ENCODE assay signal across 24 cellular contexts in the genomic region with DNA sequence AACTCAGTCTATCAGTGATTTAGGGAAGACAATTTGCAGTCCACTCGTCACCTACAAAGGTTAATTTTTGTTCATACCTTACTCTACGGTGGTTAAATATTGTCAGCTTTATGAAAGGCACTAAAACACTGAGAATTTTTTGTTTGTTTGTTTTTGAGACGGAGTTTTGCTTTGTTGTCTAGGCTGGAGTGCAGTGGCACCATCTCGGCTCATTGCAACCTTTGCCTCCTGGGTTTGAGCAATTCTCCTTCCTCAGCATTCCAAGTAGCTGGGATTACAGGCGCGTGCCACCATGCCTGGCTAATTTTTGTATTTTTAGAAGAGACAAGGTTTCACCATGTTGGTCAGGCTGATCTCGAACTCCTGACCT. TPM values are rescaled to one million over a fixed set of nuclear protein-coding genes. Genes with fewer than 3 reads are reported as not detected.
"Had no signal": no experiment of that assay in that cellular context is flagged by ENCODE, and none has a peak within 500 bp of the region (broad histone marks: within the 10 kb centered on the region; RNA-seq: fewer than 3 reads in every experiment).

No MANE protein-coding gene starts in this region.

- H3K36me3 ChIP-seq: cardiac muscle cell, thyroid gland had no signal

- H3K4me1 ChIP-seq: thyroid gland had no signal

- ATAC-seq: activated CD8-positive, alpha-beta T cell treated with anti-CD3 and anti-CD28 coated beads, Interleukin-2, amount 10 ng/mL, durations not matched to agents 7 days and 5 days; body of pancreas; natural killer cell; T-cell had no signal

- H3K9me3 ChIP-seq: body of pancreas, thyroid gland had no signal

- H3K27me3 ChIP-seq: body of pancreas, thyroid gland had no signal

- DNase-seq: activated CD4-positive, alpha-beta T cell treated with anti-CD3 and anti-CD28 coated beads for 1 hour; activated CD4-positive, alpha-beta T cell treated with anti-CD3 and anti-CD28 coated beads, Interleukin-2, amount 50 U/mL, for 1 hour; activated CD8-positive, alpha-beta T cell treated with anti-CD3 and anti-CD28 coated beads, Interleukin-2, amount 10 ng/mL, durations not matched to agents 7 days and 5 days; activated gamma-delta T cell treated with Interleukin-2 at 50 U/mL for 16 hours; body of pancreas; effector CD4-positive, alpha-beta T cell; hypothalamus; mesenchymal stem cell; natural killer cell; stimulated activated CD4-positive, alpha-beta T cell treated with anti-CD3 and anti-CD28 coated beads, Interleukin-12 subunit alpha, Interleukin-12 subunit beta, amount 100 ng/mL, for 4 hours; stimulated activated CD4-positive, alpha-beta T cell treated with anti-CD3 and anti-CD28 coated beads, Interleukin-4, amount 100 ng/mL, for 4 hours; substantia nigra; T-cell; thyroid gland had no signal

- FAIRE-seq: endometrium, frontal cortex had no signal

- H3K4me3 ChIP-seq: body of pancreas, cardiac muscle cell, thyroid gland had no signal

- H3K27ac ChIP-seq: cardiac muscle cell, thyroid gland had no signal

RNA-seq across cellular contexts. Expression of a gene that starts 54.9 kb away (rescaled TPM):
- total RNA-seq: activated CD8-positive, alpha-beta T cell treated with anti-CD3 and anti-CD28 coated beads, Interleukin-2, amount 10 ng/mL, durations not matched to agents 7 days and 5 days; activated T-helper 1 cell treated with anti-CD3 and anti-CD28 coated beads, Interleukin-12 subunit alpha, Interleukin-12 subunit beta, Interleukin-2, Interleukin-4 antibody, amounts not matched to agents 30 ng/mL and 10 ng/mL and 1 ng/mL, durations not matched to agents 14 hours and 24 hours and 36 hours; body of pancreas; cardiac muscle cell; cerebellum; frontal cortex; lower leg skin; natural killer cell; osteocyte; progenitor cell of endocrine pancreas; T-cell; thyroid gland; ureter had no signal
- polyA plus RNA-seq: cardiac muscle cell, esophagus had no signal
